ENCODE assay signal across 26 cellular contexts in genomic region chr21:45022736-45023135, GRCh38. TPM values are rescaled to one million over a fixed set of nuclear protein-coding genes. Genes with fewer than 3 reads are reported as not detected.
DNase-seq lines count a peak whose midpoint lies in the region; ATAC-seq, FAIRE-seq and TF ChIP-seq lines count a peak whose summit lies in the region.
"Had no signal": no experiment of that assay in that cellular context is flagged by ENCODE, and none has a peak within 500 bp of the region (broad histone marks: within the 10 kb centered on the region; RNA-seq: fewer than 3 reads in every experiment).

No MANE protein-coding gene starts in this region.

- H3K27ac Mint-ChIP-seq in neural progenitor cell: peak overlapping the region; percentile 39

- peaks cover 2% of the 10 kb centered on the region for H3F3A ChIP-seq in neural progenitor cell (ENCODE audit: low read depth)

- peaks cover 40% of the 10 kb centered on the region for H3K4me1 Mint-ChIP-seq in neural progenitor cell

- H3K9me3 Mint-ChIP-seq in neural progenitor cell: peaks cover 31% of the 10 kb centered on the region

- H2AFZ ChIP-seq in neural progenitor cell (replicated peaks): no peak overlapping the region

- no peaks in the 10 kb centered on the region for H3K79me2 ChIP-seq in neural progenitor cell (ENCODE audit: low read depth)

- ATAC-seq in left ventricle myocardium superior (no peak), thoracic aorta (ENCODE audit: insufficient number of reproducible peaks, low FRiP score, low read depth) (no peak), HG03354 (IDR thresholded peaks at IDR 0.05; ENCODE audit: poor library complexity, severe bottlenecking, unreplicated experiment) (no peak)
- ATAC-seq: Panc1, SK-N-SH treated with all-trans-retinoic acid at 6 μM for 48 hours had no signal

- no peak overlapping the region for H3K4me3 ChIP-seq in SK-N-MC
- no peak overlapping the region for H3K4me3 ChIP-seq in neural progenitor cell
- no peak overlapping the region for H3K4me3 ChIP-seq in thoracic aorta
- H3K4me3 ChIP-seq in small intestine (ENCODE audit: low read depth in 1 of 2, low read length in 2 of 2): no peak overlapping the region
- H3K4me3 ChIP-seq: BLaER1 had no signal

- H3K27me3 ChIP-seq in neural progenitor cell (peaks cover 34% of the 10 kb centered on the region), thoracic aorta (replicated peaks; ENCODE audit: insufficient read depth) (no peaks in the 10 kb centered on the region), small intestine (ENCODE audit: control insufficient read depth in 2 of 2, insufficient read depth in 2 of 2, low read length in 2 of 2) (peaks cover 0 to 6% of the 10 kb centered on the region in 2 donors)

- WGBS in small intestine, 3 donors: 90 to 95% (median 92%) methylated on average over 5 of the region's 5 CpGs

- H3K9me3 ChIP-seq in SK-N-MC (ENCODE audit: low read depth, low read length) (no peaks in the 10 kb centered on the region; the same call in 1 of the 2 replicates), neural progenitor cell (ENCODE audit: low read depth) (no peaks in the 10 kb centered on the region), thoracic aorta (no peaks in the 10 kb centered on the region), small intestine (ENCODE audit: control insufficient read depth, low read depth) (no peaks in the 10 kb centered on the region)

- peaks cover 3% of the 10 kb centered on the region for H3K36me3 Mint-ChIP-seq in neural progenitor cell
- H3K36me3 Mint-ChIP-seq: CD4-positive, CD25-positive, alpha-beta regulatory T cell; IgD-negative memory B cell had no signal

- peaks cover 45% of the 10 kb centered on the region for H3K27me3 Mint-ChIP-seq in neural progenitor cell (ENCODE audit: insufficient read depth, low read depth)

- TF ChIP-seq CTCF in neural progenitor cell (IDR thresholded peaks at IDR 0.05): no peak
- no peak for TF ChIP-seq CTCF in thoracic aorta (IDR thresholded peaks at IDR 0.05)

- H3K4me1 ChIP-seq in neural progenitor cell (peaks cover 4% of the 10 kb centered on the region), thoracic aorta (ENCODE audit: control insufficient read depth in 1 of 2, low read depth in 2 of 2) (peaks cover 10 to 49% of the 10 kb centered on the region in 2 donors), small intestine (ENCODE audit: control insufficient read depth in 2 of 2, insufficient read depth in 1 of 2, low read depth in 1 of 2, low read length in 1 of 2) (no peaks in the 10 kb centered on the region)

- H4K20me1 ChIP-seq in neural progenitor cell (ENCODE audit: low read depth): no peaks in the 10 kb centered on the region

- H3K9ac ChIP-seq in SK-N-MC (ENCODE audit: insufficient read length): no peak overlapping the region
- no peak overlapping the region for H3K9ac ChIP-seq in neural progenitor cell
- H3K9ac ChIP-seq: BLaER1, KMS-11 had no signal

- no peaks in the 10 kb centered on the region for H3K36me3 ChIP-seq in SK-N-MC (ENCODE audit: insufficient read depth, low read length)
- H3K36me3 ChIP-seq in neural progenitor cell: no peaks in the 10 kb centered on the region
- no peaks in the 10 kb centered on the region for H3K36me3 ChIP-seq in thoracic aorta
- no peaks in the 10 kb centered on the region for H3K36me3 ChIP-seq in small intestine (ENCODE audit: control insufficient read depth in 2 of 2, insufficient read depth in 2 of 2, low read length in 2 of 2)

- DNase-seq in cardiac septum (ENCODE audit: low spot score): peak; percentile 36
- DNase-seq in left ventricle myocardium superior: no peak
- DNase-seq in SK-N-MC (ENCODE audit: low read depth, low spot score): no peak
- no peak for DNase-seq in neural progenitor cell (ENCODE audit: low spot score)
- DNase-seq in thoracic aorta (ENCODE audit: low spot score): no peak
- DNase-seq in NCI-H187 treated with DMSO at 0.1 percent for 48 hours (lab: John Stamatoyannopoulos, UW): no peak
- DNase-seq in small intestine: no peak
- DNase-seq: CD4-positive, CD25-positive, alpha-beta regulatory T cell; MM.1S; NCI-H1417; NCI-H1694; NCI-H2081 treated with DMSO at 0.1 percent for 48 hours; NCI-H2171; NCI-H226; NCI-H510A; NCI-H69 had no signal

- no peak overlapping the region for H3K4me2 ChIP-seq in neural progenitor cell
- H3K4me2 ChIP-seq: BLaER1, KMS-11 had no signal

- H3K27ac ChIP-seq in SK-N-MC (0 out of 2 replicates have a peak overlapping the region, but pooled peaks have one; percentile 36), neural progenitor cell (no peak overlapping the region), thoracic aorta (peak overlapping the region; percentile 28 to 50), small intestine (ENCODE audit: low read depth in 1 of 2, low read length in 1 of 2) (no peak overlapping the region)
- H3K27ac ChIP-seq: BLaER1, KMS-11 had no signal

- no peak for FAIRE-seq in small intestine (lab: Jason Lieb, UNC)
- FAIRE-seq: A204.1, D721Med, GM18507, H54 had no signal

- intact Hi-C loops in cardiac septum (cut with DNase I) (no loop called here), left ventricle myocardium superior (cut with micrococcal nuclease) (no loop called here)

- H3K4me3 Mint-ChIP-seq in neural progenitor cell: peak overlapping the region; percentile 5
- H3K4me3 Mint-ChIP-seq: CD4-positive, CD25-positive, alpha-beta regulatory T cell had no signal

RNA-seq across cellular contexts. Expression of gene ADARB1, which starts 51.6 kb away (rescaled TPM):
- total RNA-seq in cardiac septum (13.7 TPM), left ventricle myocardium superior (13.6 TPM), neural progenitor cell (ENCODE audit: low replicate concordance) (5.1 and 8.4 TPM in 2 replicates), thoracic aorta (100 to 1,000 TPM; 124 to 201 TPM)
- 1 to 10 TPM; 1.1 to 5.4 (median 2.2) TPM for polyA plus RNA-seq in small intestine

Comparison
In these comparisons a context has a peak if more than half of its experiments do, and no peak if none do; other contexts are left out.
1. H3K27ac ChIP-seq: peak in SK-N-MC (single experiment) and thoracic aorta (2 of 2); none in neural progenitor cell (single experiment) and small intestine (0 of 2).